ENCODE assay signal across 15 cellular contexts in the genomic region with DNA sequence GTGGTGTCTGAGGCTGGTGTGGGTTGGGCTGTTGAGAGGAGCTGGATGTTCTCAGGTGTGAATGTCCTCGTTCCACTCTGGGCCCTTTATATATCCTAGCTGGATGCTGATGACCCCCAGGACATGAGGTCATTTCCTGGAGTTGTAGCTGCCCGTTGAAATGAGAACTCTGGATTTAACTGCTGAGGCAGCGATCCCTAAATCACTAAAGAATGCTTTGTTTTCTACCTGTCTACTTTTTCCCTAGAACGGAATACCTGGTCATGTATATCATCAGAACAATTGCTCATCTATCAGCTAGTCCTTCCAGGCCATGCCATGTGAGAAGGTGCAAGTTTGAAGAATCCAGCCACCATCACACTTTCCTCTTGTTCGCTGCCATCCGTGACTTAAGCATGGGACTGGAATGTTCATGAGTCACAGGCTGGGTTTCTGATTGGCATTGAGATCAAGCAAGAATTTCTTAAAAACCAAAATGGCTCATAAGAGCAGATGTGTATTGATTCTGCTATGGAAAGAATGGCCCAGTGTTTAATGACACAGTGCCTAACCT. TPM values are rescaled to one million over a fixed set of nuclear protein-coding genes. Genes with fewer than 3 reads are reported as not detected.
A peak's percentile ranks its signal among the peaks of the same experiment; 100 is the strongest.
DNase-seq lines count a peak whose midpoint lies in the region; ATAC-seq, FAIRE-seq and TF ChIP-seq lines count a peak whose summit lies in the region.
"Had no signal": no experiment of that assay in that cellular context is flagged by ENCODE, and none has a peak within 500 bp of the region (broad histone marks: within the 10 kb centered on the region; RNA-seq: fewer than 3 reads in every experiment).

A gene with protein sequence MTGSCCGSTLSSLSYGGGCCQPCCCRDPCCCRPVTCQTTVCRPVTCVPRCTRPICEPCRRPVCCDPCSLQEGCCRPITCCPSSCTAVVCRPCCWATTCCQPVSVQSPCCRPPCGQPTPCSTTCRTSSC (minus strand): TSS at position 63 of the 553 bp plus-strand sequence. CDS start 64 bp downstream, outside the sequence.

- no peaks in the 10 kb centered on the region for H3K9me3 Mint-ChIP-seq in MCF 10A (ENCODE audit: unreplicated experiment)
- H3K9me3 Mint-ChIP-seq: nephron had no signal

- ATAC-seq in GM18505 (IDR thresholded peaks at IDR 0.05; ENCODE audit: unreplicated experiment) = no peak
- ATAC-seq: K562 had no signal

- H3K27me3 ChIP-seq in breast epithelium = no peaks in the 10 kb centered on the region
- H3K27me3 ChIP-seq: testis had no signal

- intact Hi-C loops in MCF 10A (cut with micrococcal nuclease) = loop anchor here (10.0 kb wide), 1 partner anchor 145 kb away; no protein-coding TSS in a partner anchor
- intact Hi-C loops in breast epithelium (cut with DNase I; ENCODE audit: low total_unique reads) = no loop called here

- TF ChIP-seq CTCF in MCF 10A (IDR thresholded peaks at IDR 0.05; ENCODE audit: unreplicated experiment) = no peak
- TF ChIP-seq CTCF in breast epithelium (IDR thresholded peaks at IDR 0.05) = no peak

- no peaks in the 10 kb centered on the region for H3K36me3 ChIP-seq in breast epithelium

- H3K27me3 Mint-ChIP-seq in MCF 10A (ENCODE audit: insufficient read depth, unreplicated experiment) = no peaks in the 10 kb centered on the region

- POLR2A ChIA-PET in MCF 10A (lab: Yijun Ruan, JAX) = interaction anchor here (1.5 kb wide), 1 partner anchor 14 kb away, joined by 3 read pairs; no protein-coding TSS in a partner anchor

- no peak within 1 kb of the TSS for H3K27ac ChIP-seq in breast epithelium
- H3K27ac ChIP-seq: 22Rv1 had no signal

- FAIRE-seq in urothelium cell line (lab: Jason Lieb, UNC) = peak; percentile 77
- FAIRE-seq: K562 had no signal

- no peak within 1 kb of the TSS for H3K4me3 ChIP-seq in breast epithelium
- H3K4me3 ChIP-seq: K562, testis had no signal

- H3K36me3 Mint-ChIP-seq in MCF 10A (ENCODE audit: insufficient read depth, unreplicated experiment) = no peaks in the 10 kb centered on the region

- H3K9me3 ChIP-seq in breast epithelium = no peaks in the 10 kb centered on the region
- H3K9me3 ChIP-seq: testis had no signal

- DNase-seq in MCF 10A (ENCODE audit: unreplicated experiment) = peak; percentile 62
- DNase-seq in breast epithelium (ENCODE audit: low spot score in 2 of 2) = no peak
- DNase-seq in T1000 (lab: John Stamatoyannopoulos, UW) = peak; percentile 26
- peak; percentile 95 for DNase-seq in foreskin melanocyte
- peak; percentile 78 for DNase-seq in urothelium cell line (ENCODE audit: low spot score)
- DNase-seq in anterior cingulate cortex (lab: John Stamatoyannopoulos, UW) = no peak
- DNase-seq in NCI-H1105 (lab: John Stamatoyannopoulos, UW) = no peak
- DNase-seq: cerebellar nuclear complex, NCI-H446 treated with DMSO at 0.1 percent for 48 hours, testis had no signal

- peaks cover 25% of the 10 kb centered on the region for H3K4me1 Mint-ChIP-seq in MCF 10A (ENCODE audit: insufficient read depth, unreplicated experiment)
- H3K4me1 Mint-ChIP-seq: nephron had no signal

- CTCF ChIA-PET in MCF 10A (lab: Yijun Ruan, JAX) = interaction anchor here (0.6 kb wide), 1 partner anchor 261 kb away, joined by 3 read pairs; no protein-coding TSS in a partner anchor

- no TSS peak for BruUV-seq in MCF 10A (replicated peaks; lab: Mats Ljungman, UMichigan)

- no peak within 1 kb of the TSS for H3K4me3 Mint-ChIP-seq in MCF 10A (ENCODE audit: unreplicated experiment)
- H3K4me3 Mint-ChIP-seq: nephron; T-helper 1 cell treated with Interleukin-12 subunit alpha and Interleukin-12 subunit beta and Interleukin-4 antibody, amounts not matched to agents 30 μg/mL and 1 μg/mL, for 36 hours had no signal

- H3K4me1 ChIP-seq in breast epithelium = no peaks in the 10 kb centered on the region
- H3K4me1 ChIP-seq: testis had no signal

- H3K27ac Mint-ChIP-seq in MCF 10A (ENCODE audit: low read depth, unreplicated experiment) = peak within 1 kb of the TSS; percentile 32
- H3K27ac Mint-ChIP-seq: nephron; T-helper 1 cell treated with Interleukin-12 subunit alpha and Interleukin-12 subunit beta and Interleukin-4 antibody, amounts not matched to agents 30 μg/mL and 1 μg/mL, for 36 hours had no signal

- TF ChIP-seq POLR2A in breast epithelium (IDR thresholded peaks at IDR 0.05) = no peak
- no peak for TF ChIP-seq POLR2A in GM18505 (IDR thresholded peaks at IDR 0.05; ENCODE audit: borderline replicate concordance, extremely low read depth, insufficient read depth, insufficient read length)

RNA-seq across cellular contexts. Expression of the gene that starts here (rescaled TPM):
- total RNA-seq in MCF 10A (2022) (not detected in 2 replicates), breast epithelium (not detected)
- total RNA-seq: K562, testis had no signal

Comparison
In these comparisons a context has a peak if more than half of its experiments do, and no peak if none do; other contexts are left out.
1. Peak in DNase-seq in MCF 10A; RNA of the gene not detected or under 1 TPM.
2. DNase-seq: peak in T1000 (single experiment), foreskin melanocyte (single experiment) and urothelium cell line (single experiment); none in breast epithelium (0 of 2), anterior cingulate cortex (0 of 58) and NCI-H1105 (single experiment).